Comparison of ENCODE assay signal across 8 cellular contexts in genomic region chr17:82217120-82217529, GRCh38. TPM values are rescaled to one million over a fixed set of nuclear protein-coding genes. Genes with fewer than 3 reads are reported as not detected.
DNase-seq lines count a peak whose midpoint lies in the region; ATAC-seq, FAIRE-seq and TF ChIP-seq lines count a peak whose summit lies in the region.
"Had no signal": no experiment of that assay in that cellular context is flagged by ENCODE, and none has a peak within 500 bp of the region (broad histone marks: within the 10 kb centered on the region; RNA-seq: fewer than 3 reads in every experiment).

No MANE protein-coding gene starts in this region.

- H3K4me2 ChIP-seq in MM.1S (ENCODE audit: low read depth, low read length) (no peak overlapping the region), astrocyte (ENCODE audit: low read length) (peak overlapping the region; percentile 77)

- peak overlapping the region; percentile 2; the same call in 1 of the 2 replicates for H2AFZ ChIP-seq in MM.1S (ENCODE audit: low read length)
- peak overlapping the region; percentile 72 for H2AFZ ChIP-seq in astrocyte (ENCODE audit: low read depth, low read length)

- H3K27me3 ChIP-seq in MM.1S (replicated peaks; ENCODE audit: insufficient read depth, low read length), result 0 out of 2 replicates have a peak, but pooled peaks cover 3% of the 10 kb centered on the region
- H3K27me3 ChIP-seq in astrocyte (ENCODE audit: insufficient read depth, low read length), result no peaks in the 10 kb centered on the region
- H3K27me3 ChIP-seq in right lobe of liver, result no peaks in the 10 kb centered on the region
- no peaks in the 10 kb centered on the region for H3K27me3 ChIP-seq in tibial nerve

- H3K4me1 ChIP-seq in MM.1S (ENCODE audit: low read length) (peaks cover 14% of the 10 kb centered on the region), astrocyte (ENCODE audit: insufficient read depth, low read length) (peaks cover 47% of the 10 kb centered on the region), right lobe of liver (peaks cover 2 to 17% (median 5%) of the 10 kb centered on the region in 4 donors), tibial nerve (peaks cover 0 to 40% (median 25%) of the 10 kb centered on the region in 4 donors)

- no peaks in the 10 kb centered on the region for H3F3A ChIP-seq in MM.1S (ENCODE audit: insufficient read depth, low read length)

- no peak overlapping the region for H3K27ac ChIP-seq in MM.1S (ENCODE audit: low read length)
- peak overlapping the region; percentile 93 for H3K27ac ChIP-seq in astrocyte (ENCODE audit: low read depth, low read length)
- peak overlapping the region; percentile 47 to 77 (median 70) for H3K27ac ChIP-seq in right lobe of liver
- H3K27ac ChIP-seq in tibial nerve, result peak overlapping the region; percentile 34 to 88 (median 80)

- no peak for TF ChIP-seq POLR2A in right lobe of liver (IDR thresholded peaks at IDR 0.05)
- no peak for TF ChIP-seq POLR2A in tibial nerve (IDR thresholded peaks at IDR 0.05)

- no peaks in the 10 kb centered on the region for H4K20me1 ChIP-seq in MM.1S (ENCODE audit: insufficient read depth, low read length)
- H4K20me1 ChIP-seq in astrocyte (ENCODE audit: insufficient read depth, low read length), result no peaks in the 10 kb centered on the region

- no peaks in the 10 kb centered on the region for H3K79me2 ChIP-seq in MM.1S (ENCODE audit: low read length)
- no peaks in the 10 kb centered on the region for H3K79me2 ChIP-seq in astrocyte (ENCODE audit: insufficient read depth, low read length)

- H3K27me3 Mint-ChIP-seq in astrocyte (ENCODE audit: low read depth, unreplicated experiment), result no peaks in the 10 kb centered on the region
- H3K27me3 Mint-ChIP-seq: activated naive CD4-positive, alpha-beta T cell treated with anti-CD3 and anti-CD28 coated beads, Interleukin-2, amount 50 U/mL, for 24 hours had no signal

- intact Hi-C loops in right lobe of liver (cut with DNase I), result no loop called here
- intact Hi-C loops in posterior vena cava (cut with DNase I), result no loop called here

- no peaks in the 10 kb centered on the region for H3K9me3 Mint-ChIP-seq in astrocyte (ENCODE audit: unreplicated experiment)
- H3K9me3 Mint-ChIP-seq: activated naive CD4-positive, alpha-beta T cell treated with anti-CD3 and anti-CD28 coated beads, Interleukin-2, amount 50 U/mL, for 24 hours had no signal

- WGBS in right lobe of liver (ENCODE audit: insufficient coverage, low coverage, low lambda C conversion rate, missing lambda C conversion rate), result no CpG with 5 or more reads among the region's 12 CpGs
- WGBS in tibial nerve, 2 donors, result 53 to 69% methylated on average over 7 to 8 of the region's 12 CpGs

- H3K4me3 Mint-ChIP-seq in astrocyte (ENCODE audit: unreplicated experiment), result no peak overlapping the region
- H3K4me3 Mint-ChIP-seq: activated naive CD4-positive, alpha-beta T cell treated with anti-CD3 and anti-CD28 coated beads, Interleukin-2, amount 50 U/mL, for 24 hours had no signal

- H3K9me3 ChIP-seq in MM.1S (replicated peaks; ENCODE audit: insufficient read depth, low read length) (no peaks in the 10 kb centered on the region), astrocyte (ENCODE audit: insufficient read depth, low read depth, low read length) (no peaks in the 10 kb centered on the region), right lobe of liver (no peaks in the 10 kb centered on the region), tibial nerve (no peaks in the 10 kb centered on the region)

- H3K4me1 Mint-ChIP-seq in astrocyte (ENCODE audit: low read depth, unreplicated experiment), result peaks cover 14% of the 10 kb centered on the region

- H3K36me3 ChIP-seq in MM.1S (replicated peaks; ENCODE audit: insufficient read depth, low read length) (no peaks in the 10 kb centered on the region), astrocyte (ENCODE audit: insufficient read depth, low read length) (no peaks in the 10 kb centered on the region), right lobe of liver (no peaks in the 10 kb centered on the region), tibial nerve (no peaks in the 10 kb centered on the region)

- H3K36me3 Mint-ChIP-seq in astrocyte (ENCODE audit: low read depth, unreplicated experiment), result no peaks in the 10 kb centered on the region
- H3K36me3 Mint-ChIP-seq: activated naive CD4-positive, alpha-beta T cell treated with anti-CD3 and anti-CD28 coated beads, Interleukin-2, amount 50 U/mL, for 24 hours had no signal

- H3K9ac ChIP-seq in MM.1S (ENCODE audit: low read length) (peak overlapping the region; percentile 6; the same call in 1 of the 2 replicates), astrocyte (ENCODE audit: low read length) (peak overlapping the region; percentile 76)

- TF ChIP-seq EP300 in tibial nerve (IDR thresholded peaks at IDR 0.05), result no peak

- TF ChIP-seq CTCF in MM.1S (IDR thresholded peaks at IDR 0.05; ENCODE audit: low read length) (no peak), astrocyte (IDR thresholded peaks at IDR 0.05; ENCODE audit: insufficient read depth, low read depth, low read length) (no peak), right lobe of liver (IDR thresholded peaks at IDR 0.05) (no peak), tibial nerve (IDR thresholded peaks at IDR 0.05) (no peak)

- ATAC-seq in right lobe of liver, result peak; percentile 4 to 18 (median 10)
- no peak for ATAC-seq in HG03439 (IDR thresholded peaks at IDR 0.05; ENCODE audit: unreplicated experiment)

- DNase-seq in MM.1S, result no peak
- no peak for DNase-seq in astrocyte (ENCODE audit: low read depth)
- peak; percentile 60 to 81 (median 68) for DNase-seq in right lobe of liver
- DNase-seq in tibial nerve (ENCODE audit: low spot score in 2 of 2), result no peak
- no peak for DNase-seq in posterior vena cava (ENCODE audit: low spot score)
- DNase-seq in NCI-H526 treated with DMSO at 0.1 percent for 48 hours (lab: John Stamatoyannopoulos, UW), result no peak

- H3K4me3 ChIP-seq in MM.1S (ENCODE audit: low read length) (no peak overlapping the region), astrocyte (ENCODE audit: insufficient read depth, low read depth, low read length) (peak overlapping the region; percentile 28), right lobe of liver (no peak overlapping the region), tibial nerve (no peak overlapping the region)

- H3K27ac Mint-ChIP-seq in astrocyte (ENCODE audit: unreplicated experiment), result peak overlapping the region; percentile 97
- H3K27ac Mint-ChIP-seq: activated naive CD4-positive, alpha-beta T cell treated with anti-CD3 and anti-CD28 coated beads, Interleukin-2, amount 50 U/mL, for 24 hours had no signal

- no peaks in the 10 kb centered on the region for H3K9me2 ChIP-seq in MM.1S (replicated peaks; ENCODE audit: insufficient read depth, low read length)

- no peak for FAIRE-seq in astrocyte (lab: Jason Lieb, UNC)

RNA-seq across cellular contexts. Expression of gene CCDC57, which starts 4.5 kb away (rescaled TPM):
- total RNA-seq in astrocyte (19.9 and 20.4 TPM in 2 replicates), right lobe of liver (10 to 100 TPM; 10.1 to 37.4 (median 17.2) TPM), tibial nerve (10 to 100 TPM; 33.5 to 91.2 (median 47.9) TPM), posterior vena cava (10 to 100 TPM; 20.3 to 28.5 TPM)

RNA-seq across cellular contexts. Expression of gene SLC16A3, which starts 11.7 kb away (rescaled TPM):
- 292 and 385 TPM in 2 replicates for total RNA-seq in astrocyte
- total RNA-seq in right lobe of liver, result 10 to 100 TPM in 2 of 6 experiments, 1 to 10 TPM in 4; 4.1 to 34.0 (median 7.3) TPM
- 10 to 100 TPM; 10.5 to 36.0 (median 21.4) TPM for total RNA-seq in tibial nerve
- total RNA-seq in posterior vena cava, result 10 to 100 TPM; 53.7 to 65.6 TPM

RNA-seq across cellular contexts. Expression of gene CSNK1D, which starts 56.4 kb away (rescaled TPM):
- total RNA-seq in astrocyte (146 and 153 TPM in 2 replicates), right lobe of liver (10 to 100 TPM; 32.7 to 73.0 (median 45.9) TPM), tibial nerve (100 to 1,000 TPM in 3 of 4 donors, 10 to 100 TPM in 1; 93.9 to 160 (median 124) TPM), posterior vena cava (100 to 1,000 TPM in 1 of 2 donors, 10 to 100 TPM in 1; 93.6 to 103 TPM)

Comparison
In these comparisons a context has a peak if more than half of its experiments do, and no peak if none do; other contexts are left out.
1. DNase-seq: peak in right lobe of liver (3 of 3); none in MM.1S (single experiment), astrocyte (single experiment), tibial nerve (0 of 2), posterior vena cava (single experiment) and NCI-H526 treated with DMSO at 0.1 percent for 48 hours (single experiment).